Comparison of ENCODE assay signal across 18 cellular contexts in genomic region chr11:33222052-33222451, GRCh38. TPM values are rescaled to one million over a fixed set of nuclear protein-coding genes. Genes with fewer than 3 reads are reported as not detected.
DNase-seq lines count a peak whose midpoint lies in the region; FAIRE-seq and TF ChIP-seq lines count a peak whose summit lies in the region.
"Had no signal": no experiment of that assay in that cellular context is flagged by ENCODE, and none has a peak within 500 bp of the region (broad histone marks: within the 10 kb centered on the region; RNA-seq: fewer than 3 reads in every experiment).

No MANE protein-coding gene starts in this region.

- TF ChIP-seq POLR2A in stomach (IDR thresholded peaks at IDR 0.05), result no peak

- TF ChIP-seq CTCF in neutrophil (IDR thresholded peaks at IDR 0.05) (no peak), stomach (IDR thresholded peaks at IDR 0.05) (no peak)

- TF ChIP-seq EP300 in stomach (IDR thresholded peaks at IDR 0.05), result no peak

- DNase-seq in DMS53 (lab: John Stamatoyannopoulos, UW) (peak; percentile 41), DMS53 treated with DMSO at 0.1 percent for 48 hours (lab: John Stamatoyannopoulos, UW; ENCODE audit: unreplicated experiment) (no peak), stomach (no peak), pons (ENCODE audit: low spot score) (no peak)
- DNase-seq in stimulated activated CD4-positive, alpha-beta T cell treated with anti-CD3 and anti-CD28 coated beads, Interleukin-2, amount 100 ng/mL, for 48 hours, result no peak
- DNase-seq: CD4-positive, alpha-beta memory T cell; GDM1; GM23248; IMR-90; KBM-7 had no signal

- H3K27me3 ChIP-seq in neutrophil, result no peaks in the 10 kb centered on the region
- H3K27me3 ChIP-seq in stomach, result no peaks in the 10 kb centered on the region

- peak overlapping the region in 1 of 2 experiments; percentile 19 for H3K4me3 ChIP-seq in neutrophil (ENCODE audit: low read depth in 1 of 2, low read length in 1 of 2)
- no peak overlapping the region for H3K4me3 ChIP-seq in stomach
- H3K4me3 ChIP-seq: A549, GM23248, HAP-1 had no signal

- peak overlapping the region; percentile 70 for H3K27ac ChIP-seq in neutrophil
- H3K27ac ChIP-seq in stomach, result peak overlapping the region in 2 of 5 donors; percentile 31 to 40
- H3K27ac ChIP-seq: 22Rv1, A549, C4-2B, GM23248 had no signal

- intact Hi-C loops in stomach (cut with DNase I; ENCODE audit: low total_unique reads), result no loop called here

- H3K9me3 ChIP-seq in neutrophil (no peaks in the 10 kb centered on the region), stomach (no peaks in the 10 kb centered on the region)
- H3K9me3 ChIP-seq: A549, HAP-1 had no signal

- peak; percentile 31 for FAIRE-seq in colon (lab: Jason Lieb, UNC)
- FAIRE-seq: A549, GM12892, GM18507 had no signal

- H3K4me1 ChIP-seq in neutrophil (ENCODE audit: control insufficient read depth in 1 of 2, insufficient read depth in 1 of 2, low read depth in 1 of 2, low read length in 1 of 2) (peaks cover 11 to 14% of the 10 kb centered on the region in 2 experiments), stomach (peaks cover 3 to 8% (median 7%) of the 10 kb centered on the region in 4 donors)
- H3K4me1 ChIP-seq: A549 had no signal

- H3K36me3 ChIP-seq in neutrophil (no peaks in the 10 kb centered on the region), stomach (no peaks in the 10 kb centered on the region)
- H3K36me3 ChIP-seq: HAP-1 had no signal

RNA-seq across cellular contexts. Expression of gene HIPK3, which starts 35.1 kb away (rescaled TPM):
- total RNA-seq in stomach, result 100 to 1,000 TPM in 3 of 5 donors, 10 to 100 TPM in 2; 41.4 to 222 (median 113) TPM
- polyA plus RNA-seq in stomach, result 10 to 100 TPM; 10.6 to 19.1 (median 18.4) TPM
